19 cellular contexts compared by ENCODE assay signal in the genomic region with DNA sequence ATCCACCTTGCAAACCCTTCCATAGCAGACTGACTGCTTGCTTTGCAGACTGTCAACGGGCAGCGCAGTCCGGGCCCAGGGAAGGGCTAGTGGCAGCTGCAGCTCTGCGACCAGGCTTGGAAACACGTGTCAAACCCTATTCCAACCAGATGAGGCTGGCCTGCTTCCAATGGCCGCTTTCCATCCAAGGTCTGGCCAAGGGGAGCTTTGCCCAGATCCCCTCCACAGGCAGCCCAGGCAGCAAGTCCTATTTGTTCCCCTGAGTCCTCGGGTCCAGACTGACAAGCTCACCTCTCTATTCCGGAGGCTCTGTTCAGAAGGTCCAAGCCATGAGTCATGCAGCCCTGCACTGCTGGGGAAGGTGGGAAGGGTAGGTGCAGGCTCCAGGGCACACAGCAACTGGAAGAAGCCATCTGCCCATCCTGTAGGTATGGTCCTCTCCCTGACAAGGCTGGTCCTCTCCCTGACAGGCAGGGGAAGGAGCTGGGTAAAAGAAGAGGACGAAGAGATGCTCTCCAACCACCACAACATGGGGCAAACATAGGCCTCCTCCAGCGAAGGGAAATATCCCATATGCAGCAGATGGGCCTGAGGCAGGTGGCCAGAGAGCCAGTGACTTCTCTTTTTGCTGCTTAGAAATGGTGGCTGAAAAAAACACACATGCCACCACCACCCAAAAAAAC. TPM values are rescaled to one million over a fixed set of nuclear protein-coding genes. Genes with fewer than 3 reads are reported as not detected.
DNase-seq lines count a peak whose midpoint lies in the region; ATAC-seq and TF ChIP-seq lines count a peak whose summit lies in the region.
"Had no signal": no experiment of that assay in that cellular context is flagged by ENCODE, and none has a peak within 500 bp of the region (broad histone marks: within the 10 kb centered on the region; RNA-seq: fewer than 3 reads in every experiment).

No MANE protein-coding gene starts in this region.

- H3K18ac ChIP-seq in H9 (ENCODE audit: insufficient read length, low read depth, low read length): no peak overlapping the region

- H3K27ac ChIP-seq in H9 (ENCODE audit: insufficient read length, low read depth, low read length) (no peak overlapping the region), prostate gland (no peak overlapping the region)

- no peak overlapping the region for H2AK5ac ChIP-seq in H9 (ENCODE audit: insufficient read length, low read length)

- no peak overlapping the region for H3K4me3 Mint-ChIP-seq in H9
- H3K4me3 Mint-ChIP-seq: activated T-cell treated with anti-CD3 and anti-CD28 coated beads, Interleukin-2, amount 50 U/mL, for 4 hours; IgD-negative memory B cell; mesothelial cell of epicardium; stimulated activated memory B cell treated with anti-CD40 and anti-IgM and Interleukin-4, amounts not matched to agents 10 μg/mL and 1 μg/mL and 100 μg/mL, for 72 hours had no signal

- no peaks in the 10 kb centered on the region for H4K20me1 ChIP-seq in H9 (ENCODE audit: control insufficient read depth, insufficient read depth, insufficient read length)

- H3K36me3 Mint-ChIP-seq in H9 (ENCODE audit: insufficient read depth in 1 of 3, low read depth in 3 of 3): peaks cover 0 to 2% (median 0%) of the 10 kb centered on the region in 3 experiments; a peak in 1 of 7 replicates
- H3K36me3 Mint-ChIP-seq: mesothelial cell of epicardium; stimulated activated memory B cell treated with anti-CD40 and anti-IgM and Interleukin-4, amounts not matched to agents 10 μg/mL and 1 μg/mL and 100 μg/mL, for 72 hours had no signal

- no peak overlapping the region for H4K5ac ChIP-seq in H9 (ENCODE audit: insufficient read length, low read depth, low read length)

- no peak overlapping the region for H2BK5ac ChIP-seq in H9 (ENCODE audit: insufficient read length, low read length)

- H2AFZ ChIP-seq in H9 (ENCODE audit: low read length): no peak overlapping the region

- no peak overlapping the region for H3K4me2 ChIP-seq in H9 (ENCODE audit: insufficient read depth, insufficient read length, low read length)
- H3K4me2 ChIP-seq: smooth muscle cell had no signal

- no peak overlapping the region for H3K56ac ChIP-seq in H9 (ENCODE audit: insufficient read length, low read depth, low read length)

- no peak overlapping the region for H2BK12ac ChIP-seq in H9 (ENCODE audit: insufficient read length, low read depth, low read length)

- H3K4ac ChIP-seq in H9 (ENCODE audit: low read depth, low read length): no peak overlapping the region

- DNase-seq in Ammon's horn (ENCODE audit: low spot score) (peak; percentile 49), H9 (no peak), astrocyte of the hippocampus (ENCODE audit: low read depth, low spot score) (peak; percentile 35), midbrain (lab: John Stamatoyannopoulos, UW) (peak; percentile 48), NCI-H2029 treated with DMSO at 0.1 percent for 48 hours (lab: John Stamatoyannopoulos, UW) (no peak), prostate gland (ENCODE audit: low spot score) (no peak)
- DNase-seq: activated T-cell treated with anti-CD3 and anti-CD28 coated beads, Interleukin-2, amount 50 U/mL, for 4 hours; DMS153; esophagus squamous epithelium; NCI-H2171; NK-92 treated with Interleukin-12 subunit alpha and Interleukin-12 subunit beta, amount 100 ng/mL, for 24 hours; T-helper 9 cell had no signal

- intact Hi-C loops in prostate gland (cut with DNase I): no loop called here

- H3K23ac ChIP-seq in H9 (ENCODE audit: insufficient read length, low read depth, low read length): no peak overlapping the region

- peak overlapping the region; percentile 40; the same call in 1 of the 2 replicates for H3K14ac ChIP-seq in H9 (ENCODE audit: insufficient read depth, low read length)

- no peak overlapping the region for H3K4me3 ChIP-seq in prostate gland
- H3K4me3 ChIP-seq: dorsolateral prefrontal cortex, esophagus squamous epithelium, smooth muscle cell had no signal

- no peak overlapping the region for H2BK120ac ChIP-seq in H9 (ENCODE audit: low read depth, low read length, poor library complexity, severe bottlenecking)

- ATAC-seq in HG03095 (IDR thresholded peaks at IDR 0.05; ENCODE audit: unreplicated experiment) (no peak), GM18502 (IDR thresholded peaks at IDR 0.05; ENCODE audit: poor library complexity, unreplicated experiment) (no peak)
- ATAC-seq: stimulated activated memory B cell treated with anti-CD40 and anti-IgM and Interleukin-4, amounts not matched to agents 10 μg/mL and 1 μg/mL and 100 μg/mL, for 72 hours had no signal

- no peaks in the 10 kb centered on the region; the same call in 1 of the 2 replicates for H3K27me3 Mint-ChIP-seq in H9 (ENCODE audit: low read depth)
- H3K27me3 Mint-ChIP-seq: IgD-negative memory B cell; stimulated activated memory B cell treated with anti-CD40 and anti-IgM and Interleukin-4, amounts not matched to agents 10 μg/mL and 1 μg/mL and 100 μg/mL, for 72 hours had no signal

- H3K27ac Mint-ChIP-seq in H9: no peak overlapping the region
- H3K27ac Mint-ChIP-seq: IgD-negative memory B cell; mesothelial cell of epicardium; stimulated activated memory B cell treated with anti-CD40 and anti-IgM and Interleukin-4, amounts not matched to agents 10 μg/mL and 1 μg/mL and 100 μg/mL, for 72 hours had no signal

- H4K8ac ChIP-seq in H9 (replicated peaks; ENCODE audit: insufficient read length, low read depth, low read length): no peak overlapping the region

- H3K9ac ChIP-seq in H9 (ENCODE audit: extremely low read depth, insufficient read length, low read length): no peak overlapping the region

- H3K4me1 ChIP-seq in H9 (ENCODE audit: insufficient read depth, low read length): peaks cover 6% of the 10 kb centered on the region; the same call in 1 of the 2 replicates
- no peaks in the 10 kb centered on the region for H3K4me1 ChIP-seq in prostate gland (replicated peaks)

- H3K4me1 Mint-ChIP-seq in H9: peaks cover 13 to 18% of the 10 kb centered on the region in 2 experiments

- no peak overlapping the region for H2BK20ac ChIP-seq in H9 (ENCODE audit: low read depth, low read length, poor library complexity, severe bottlenecking)

- no peaks in the 10 kb centered on the region for H3K36me3 ChIP-seq in prostate gland
- H3K36me3 ChIP-seq: esophagus squamous epithelium had no signal

- H3K27me3 ChIP-seq in H9 (ENCODE audit: insufficient read depth, low read length): no peaks in the 10 kb centered on the region
- H3K27me3 ChIP-seq in prostate gland (replicated peaks; ENCODE audit: insufficient read depth): no peaks in the 10 kb centered on the region
- H3K27me3 ChIP-seq: dorsolateral prefrontal cortex, esophagus squamous epithelium had no signal

- H3K79me2 ChIP-seq in H9 (ENCODE audit: insufficient read depth, low read length): no peaks in the 10 kb centered on the region

- H3K9me3 ChIP-seq in H9 (ENCODE audit: control insufficient read depth, low read depth, low read length): no peaks in the 10 kb centered on the region
- H3K9me3 ChIP-seq in prostate gland: no peaks in the 10 kb centered on the region
- H3K9me3 ChIP-seq: esophagus squamous epithelium had no signal

- WGBS in H9 (ENCODE audit: extremely low coverage, insufficient read length, low lambda C conversion rate): no CpG with 5 or more reads among the region's 10 CpGs
- WGBS in prostate gland: 75% methylated on average over 10 of the region's 10 CpGs

- no peaks in the 10 kb centered on the region for H3K79me1 ChIP-seq in H9 (ENCODE audit: insufficient read depth, low read depth, low read length, poor library complexity, severe bottlenecking)

- H3K9me3 Mint-ChIP-seq in H9: no peaks in the 10 kb centered on the region; a peak in 1 of 5 replicates
- H3K9me3 Mint-ChIP-seq: activated T-cell treated with anti-CD3 and anti-CD28 coated beads, Interleukin-2, amount 50 U/mL, for 4 hours; mesothelial cell of epicardium; stimulated activated memory B cell treated with anti-CD40 and anti-IgM and Interleukin-4, amounts not matched to agents 10 μg/mL and 1 μg/mL and 100 μg/mL, for 72 hours had no signal

- H4K91ac ChIP-seq in H9 (ENCODE audit: insufficient read length, low read depth, low read length): no peak overlapping the region

- TF ChIP-seq CTCF in H9 (conservative IDR thresholded peaks at IDR 0.05) (no peak), prostate gland (IDR thresholded peaks at IDR 0.05) (no peak)

- H2BK15ac ChIP-seq in H9 (ENCODE audit: low read depth, low read length): no peak overlapping the region

- no peak for TF ChIP-seq POLR2A in prostate gland (IDR thresholded peaks at IDR 0.05)

- H3K23me2 ChIP-seq in H9 (ENCODE audit: insufficient read length, low read depth, low read length, poor library complexity, severe bottlenecking): no peaks in the 10 kb centered on the region

- H3T11ph ChIP-seq in H9 (ENCODE audit: low read length): no peak overlapping the region

RNA-seq across cellular contexts. Expression of a gene that starts 22.6 kb away (rescaled TPM):
- total RNA-seq in H9 (2021) (35.0 and 35.6 TPM in 2 replicates), prostate gland (10 to 100 TPM; 32.3 to 54.6 TPM)

Comparison
In these comparisons a context has a peak if more than half of its experiments do, and no peak if none do; other contexts are left out.
1. DNase-seq: peak in Ammon's horn (single experiment), astrocyte of the hippocampus (single experiment) and midbrain (single experiment); none in H9 (single experiment), NCI-H2029 treated with DMSO at 0.1 percent for 48 hours (single experiment) and prostate gland (single experiment).